In the genomic region with DNA sequence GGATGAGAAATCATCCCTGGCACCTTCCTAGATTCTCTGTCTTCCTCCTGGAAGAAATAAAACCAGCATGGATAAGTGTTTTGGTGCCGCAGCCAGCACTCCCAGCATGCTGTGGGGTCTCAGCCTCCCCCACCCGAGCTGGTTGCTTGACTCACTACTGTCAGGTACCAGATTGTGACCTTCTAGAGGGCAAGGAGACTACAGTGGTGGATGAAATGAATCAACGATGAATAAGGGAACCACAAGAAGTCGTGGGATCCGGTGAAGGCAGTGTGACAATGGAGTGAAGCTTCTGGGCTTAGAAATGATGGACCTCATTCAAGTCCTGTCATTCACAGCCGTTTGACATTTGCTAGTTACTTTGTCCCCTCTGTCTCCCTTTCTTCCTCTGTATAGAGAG, we compare ENCODE assay signal across 22 cellular contexts. TPM values are rescaled to one million over a fixed set of nuclear protein-coding genes. Genes with fewer than 3 reads are reported as not detected.
A peak's percentile ranks its signal among the peaks of the same experiment; 100 is the strongest.
DNase-seq lines count a peak whose midpoint lies in the region; ATAC-seq and TF ChIP-seq lines count a peak whose summit lies in the region.
"Had no signal": no experiment of that assay in that cellular context is flagged by ENCODE, and none has a peak within 500 bp of the region (broad histone marks: within the 10 kb centered on the region; RNA-seq: fewer than 3 reads in every experiment).

No MANE protein-coding gene starts in this region.

- H3K27ac Mint-ChIP-seq in activated T-cell treated with anti-CD3 and anti-CD28 coated beads, Interleukin-2, amount 50 U/mL, for 72 hours = no peak overlapping the region
- H3K27ac Mint-ChIP-seq in activated T-helper 17 cell treated with anti-CD3 and anti-CD28 coated beads, Interleukin-2, amount 50 U/mL, for 72 hours = no peak overlapping the region
- no peak overlapping the region for H3K27ac Mint-ChIP-seq in stimulated activated effector memory CD8-positive, alpha-beta T cell treated with anti-CD3 and anti-CD28 coated beads, Interleukin-12 subunit alpha, Interleukin-12 subunit beta, amount 100 ng/mL, for 72 hours
- H3K27ac Mint-ChIP-seq: CD4-positive, CD25-positive, alpha-beta regulatory T cell had no signal

- H3K9me3 Mint-ChIP-seq in activated T-cell treated with anti-CD3 and anti-CD28 coated beads, Interleukin-2, amount 50 U/mL, for 72 hours = no peaks in the 10 kb centered on the region
- peaks cover 3% of the 10 kb centered on the region for H3K9me3 Mint-ChIP-seq in activated T-helper 17 cell treated with anti-CD3 and anti-CD28 coated beads, Interleukin-2, amount 50 U/mL, for 72 hours
- H3K9me3 Mint-ChIP-seq in stimulated activated effector memory CD8-positive, alpha-beta T cell treated with anti-CD3 and anti-CD28 coated beads, Interleukin-12 subunit alpha, Interleukin-12 subunit beta, amount 100 ng/mL, for 72 hours = peaks cover 2% of the 10 kb centered on the region
- H3K9me3 Mint-ChIP-seq: CD4-positive, CD25-positive, alpha-beta regulatory T cell had no signal

- DNase-seq in activated T-cell treated with anti-CD3 and anti-CD28 coated beads, Interleukin-2, amount 50 U/mL, for 72 hours = peak in 1 of 2 donors; percentile 4
- DNase-seq in activated T-cell treated with anti-CD3 and anti-CD28 coated beads for 4 hours (no peak), osteoblast (ENCODE audit: insufficient read length, low spot score, missing footprints) (no peak)
- peak; percentile 3 for DNase-seq in stimulated activated CD4-positive, alpha-beta T cell treated with anti-CD3 and anti-CD28 coated beads, Interleukin-1b, Interleukin-23, amount 100 ng/mL, for 48 hours
- no peak for DNase-seq in stimulated activated CD4-positive, alpha-beta T cell treated with anti-CD3 and anti-CD28 coated beads, Interleukin-4, amount 100 ng/mL, for 1 hour
- no peak for DNase-seq in stimulated activated effector memory CD8-positive, alpha-beta T cell treated with anti-CD3 and anti-CD28 coated beads, Interleukin-12 subunit alpha, Interleukin-12 subunit beta, amount 100 ng/mL, for 72 hours (ENCODE audit: low spot score in 2 of 2)
- DNase-seq in stimulated activated CD8-positive, alpha-beta memory T cell treated with anti-CD3 and anti-CD28 coated beads, Interleukin-4, amount 100 ng/mL, for 48 hours = no peak
- DNase-seq: 8988T; BE2C; C1 segment of cervical spinal cord; CD4-positive, CD25-positive, alpha-beta regulatory T cell; CD8-positive, alpha-beta memory T cell; COR-L47; DMS 273 treated with DMSO at 0.1 percent for 48 hours; DMS53; DND-41; EL; GM23248 had no signal

- peak; percentile 41 to 65 for ATAC-seq in activated T-cell treated with anti-CD3 and anti-CD28 coated beads, Interleukin-2, amount 50 U/mL, for 72 hours (replicated peaks in 1 of 2)
- ATAC-seq in activated T-helper 17 cell treated with anti-CD3 and anti-CD28 coated beads, Interleukin-2, amount 50 U/mL, for 72 hours (replicated peaks) = peak; percentile 60
- peak; percentile 86 for ATAC-seq in stimulated activated effector memory CD8-positive, alpha-beta T cell treated with anti-CD3 and anti-CD28 coated beads, Interleukin-12 subunit alpha, Interleukin-12 subunit beta, amount 100 ng/mL, for 72 hours
- ATAC-seq: GM12878 had no signal

- H3K79me2 ChIP-seq in osteoblast (ENCODE audit: insufficient read depth, low read length) = no peaks in the 10 kb centered on the region

- H3K27me3 ChIP-seq in osteoblast (ENCODE audit: insufficient read depth, low read length) = no peaks in the 10 kb centered on the region
- H3K27me3 ChIP-seq: BE2C had no signal

- H3K27ac ChIP-seq in osteoblast (ENCODE audit: low read depth, low read length) = no peak overlapping the region
- H3K27ac ChIP-seq: GM23248 had no signal

- no peaks in the 10 kb centered on the region for H3K4me1 ChIP-seq in osteoblast (ENCODE audit: insufficient read depth, low read length)
- H3K4me1 ChIP-seq: BE2C, HAP-1 had no signal

- no peak for TF ChIP-seq CTCF in osteoblast (IDR thresholded peaks at IDR 0.05; ENCODE audit: extremely low read depth, low read depth, low read length)

- peaks cover 5% of the 10 kb centered on the region for H3K4me1 Mint-ChIP-seq in activated T-cell treated with anti-CD3 and anti-CD28 coated beads, Interleukin-2, amount 50 U/mL, for 72 hours (ENCODE audit: low read depth)
- H3K4me1 Mint-ChIP-seq in activated T-helper 17 cell treated with anti-CD3 and anti-CD28 coated beads, Interleukin-2, amount 50 U/mL, for 72 hours = no peaks in the 10 kb centered on the region
- H3K4me1 Mint-ChIP-seq in stimulated activated effector memory CD8-positive, alpha-beta T cell treated with anti-CD3 and anti-CD28 coated beads, Interleukin-12 subunit alpha, Interleukin-12 subunit beta, amount 100 ng/mL, for 72 hours = no peaks in the 10 kb centered on the region
- H3K4me1 Mint-ChIP-seq: CD4-positive, CD25-positive, alpha-beta regulatory T cell; CD8-positive, alpha-beta memory T cell had no signal

- no peak overlapping the region for H3K4me3 Mint-ChIP-seq in activated T-cell treated with anti-CD3 and anti-CD28 coated beads, Interleukin-2, amount 50 U/mL, for 72 hours
- H3K4me3 Mint-ChIP-seq in activated T-helper 17 cell treated with anti-CD3 and anti-CD28 coated beads, Interleukin-2, amount 50 U/mL, for 72 hours = no peak overlapping the region
- H3K4me3 Mint-ChIP-seq in stimulated activated effector memory CD8-positive, alpha-beta T cell treated with anti-CD3 and anti-CD28 coated beads, Interleukin-12 subunit alpha, Interleukin-12 subunit beta, amount 100 ng/mL, for 72 hours = no peak overlapping the region
- H3K4me3 Mint-ChIP-seq: CD4-positive, CD25-positive, alpha-beta regulatory T cell; CD8-positive, alpha-beta memory T cell had no signal

- H2AFZ ChIP-seq in osteoblast (ENCODE audit: low read length) = no peak overlapping the region
- H2AFZ ChIP-seq: GM23248 had no signal

- no peaks in the 10 kb centered on the region for H3K9me3 ChIP-seq in osteoblast (ENCODE audit: low read depth, low read length)
- H3K9me3 ChIP-seq: BE2C, HAP-1 had no signal

- no peaks in the 10 kb centered on the region for H3K36me3 Mint-ChIP-seq in activated T-cell treated with anti-CD3 and anti-CD28 coated beads, Interleukin-2, amount 50 U/mL, for 72 hours (ENCODE audit: insufficient read depth in 2 of 2)
- no peaks in the 10 kb centered on the region for H3K36me3 Mint-ChIP-seq in activated T-helper 17 cell treated with anti-CD3 and anti-CD28 coated beads, Interleukin-2, amount 50 U/mL, for 72 hours (ENCODE audit: low read depth)
- no peaks in the 10 kb centered on the region for H3K36me3 Mint-ChIP-seq in stimulated activated effector memory CD8-positive, alpha-beta T cell treated with anti-CD3 and anti-CD28 coated beads, Interleukin-12 subunit alpha, Interleukin-12 subunit beta, amount 100 ng/mL, for 72 hours
- H3K36me3 Mint-ChIP-seq: CD4-positive, CD25-positive, alpha-beta regulatory T cell; CD8-positive, alpha-beta memory T cell had no signal

- H4K20me1 ChIP-seq in osteoblast (ENCODE audit: insufficient read depth, low read length) = no peaks in the 10 kb centered on the region

- peaks cover 32% of the 10 kb centered on the region for H3K27me3 Mint-ChIP-seq in activated T-cell treated with anti-CD3 and anti-CD28 coated beads, Interleukin-2, amount 50 U/mL, for 72 hours (ENCODE audit: low read depth)
- peaks cover 18% of the 10 kb centered on the region for H3K27me3 Mint-ChIP-seq in activated T-helper 17 cell treated with anti-CD3 and anti-CD28 coated beads, Interleukin-2, amount 50 U/mL, for 72 hours

- H3K4me3 ChIP-seq in osteoblast (ENCODE audit: insufficient read depth, low read length) = no peak overlapping the region
- H3K4me3 ChIP-seq: GM12878, GM23248, HAP-1 had no signal

- no peak overlapping the region for H3K4me2 ChIP-seq in osteoblast (ENCODE audit: insufficient read depth, low read length)

- no peaks in the 10 kb centered on the region for H3K36me3 ChIP-seq in osteoblast (ENCODE audit: insufficient read depth, low read length)
- H3K36me3 ChIP-seq: BE2C, HAP-1 had no signal

RNA-seq across cellular contexts. Expression of gene SLCO3A1, which starts 50.2 kb away (rescaled TPM):
- total RNA-seq in activated T-cell treated with anti-CD3 and anti-CD28 coated beads, Interleukin-2, amount 50 U/mL, for 72 hours = 10 to 100 TPM in 1 of 2 donors, 1 to 10 TPM in 1; 8.2 to 13.6 TPM
- 10 to 100 TPM in 1 of 2 donors, 1 to 10 TPM in 1; 7.0 to 11.0 TPM for total RNA-seq in activated T-helper 17 cell treated with anti-CD3 and anti-CD28 coated beads, Interleukin-2, amount 50 U/mL, for 72 hours
- total RNA-seq in osteoblast = 5.3 and 5.4 TPM in 2 replicates
- total RNA-seq: G401 had no signal
